4 cellular contexts compared by ENCODE assay signal in genomic region chr1:1484976-1485750, GRCh38. TPM values are rescaled to one million over a fixed set of nuclear protein-coding genes. Genes with fewer than 3 reads are reported as not detected.
"Had no signal": no experiment of that assay in that cellular context is flagged by ENCODE, and none has a peak within 500 bp of the region (broad histone marks: within the 10 kb centered on the region; RNA-seq: fewer than 3 reads in every experiment).

No MANE protein-coding gene starts in this region.

RNA-seq across cellular contexts. Expression of gene ATAD3C, which starts 35.7 kb away (rescaled TPM):
- total RNA-seq: cerebellum had no signal

RNA-seq across cellular contexts. Expression of gene VWA1, which starts 49.7 kb away (rescaled TPM):
- total RNA-seq: activated B cell treated with CpG ODN at 0.5 μM for 24 hours had no signal

RNA-seq across cellular contexts. Expression of gene TMEM240, which starts 55.3 kb away (rescaled TPM):
- total RNA-seq: activated CD4-positive, alpha-beta T cell treated with anti-CD3 and anti-CD28 coated beads, Interleukin-2, amount 10 ng/mL, durations not matched to agents 24 days and 14 days; activated naive CD4-positive, alpha-beta T cell treated with anti-CD3 and anti-CD28 coated beads for 36 hours had no signal
